Comparison of ENCODE assay signal across 1 cellular context in genomic region chr1:85473390-85473789, GRCh38.
TF ChIP-seq lines count a peak whose summit lies in the region.

No MANE protein-coding gene starts in this region.

TF ChIP-seq in SK-N-SH, 30 proteins besides CTCF, POLR2A, EP300 and RAD21 (continued from another document):
- TF ChIP-seq USF2 (IDR thresholded peaks at IDR 0.05; ENCODE audit: borderline replicate concordance, low read depth, low read length): no peak
- no peak for TF ChIP-seq SMC3 (IDR thresholded peaks at IDR 0.05; ENCODE audit: low read depth, low read length)
- TF ChIP-seq YY1 (IDR thresholded peaks at IDR 0.05; ENCODE audit: low read depth): no peak
- TF ChIP-seq SIN3A (IDR thresholded peaks at IDR 0.05; ENCODE audit: borderline replicate concordance, low read depth, low read length): no peak
- TF ChIP-seq TAF1 (IDR thresholded peaks at IDR 0.05; ENCODE audit: borderline replicate concordance, low read depth, low read length): no peak
- no peak for TF ChIP-seq RCOR1 (IDR thresholded peaks at IDR 0.05; ENCODE audit: low read length)
